In genomic region chr2:210663574-210663973, GRCh38 we compare ENCODE assay signal across 9 cellular contexts.
DNase-seq lines count a peak whose midpoint lies in the region; ATAC-seq and TF ChIP-seq lines count a peak whose summit lies in the region.
"Had no signal": no experiment of that assay in that cellular context is flagged by ENCODE, and none has a peak within 500 bp of the region (broad histone marks: within the 10 kb centered on the region; RNA-seq: fewer than 3 reads in every experiment).

No MANE protein-coding gene starts in this region.

- no peaks in the 10 kb centered on the region for H3K27me3 Mint-ChIP-seq in osteocyte (ENCODE audit: unreplicated experiment)
- no peaks in the 10 kb centered on the region for H3K27me3 Mint-ChIP-seq in stimulated activated memory B cell treated with anti-CD40 and anti-IgM and Interleukin-4, amounts not matched to agents 10 μg/mL and 1 μg/mL and 100 μg/mL, for 72 hours

- ATAC-seq in stimulated activated memory B cell treated with anti-CD40 and anti-IgM and Interleukin-4, amounts not matched to agents 10 μg/mL and 1 μg/mL and 100 μg/mL, for 72 hours: no peak
- no peak for ATAC-seq in GM18498 (IDR thresholded peaks at IDR 0.05; ENCODE audit: unreplicated experiment)

- DNase-seq in H4 (ENCODE audit: low spot score): peak; percentile 4
- peak; percentile 52 for DNase-seq in NCI-H2227 (lab: John Stamatoyannopoulos, UW; ENCODE audit: unreplicated experiment)
- DNase-seq in dorsolateral prefrontal cortex: peak in 1 of 10 donors; percentile 10
- no peak for DNase-seq in osteocyte (ENCODE audit: extremely low spot score, unreplicated experiment)
- DNase-seq in mesenteric fat pad (ENCODE audit: low spot score): no peak
- DNase-seq in stimulated activated CD4-positive, alpha-beta T cell treated with anti-CD3 and anti-CD28 coated beads, Interleukin-12 subunit alpha, Interleukin-12 subunit beta, amount 100 ng/mL, for 4 hours: no peak
- DNase-seq: activated CD4-positive, CD25-positive, alpha-beta regulatory T cell had no signal

- H3K27ac ChIP-seq in dorsolateral prefrontal cortex: peak overlapping the region in 15 of 59 donors; percentile 1 to 67 (median 35)

- peak in 54 of 56 donors; percentile 31 to 77 (median 56) for TF ChIP-seq CTCF in dorsolateral prefrontal cortex (IDR thresholded peaks at IDR 0.05 in 54 of 56, conservative IDR thresholded peaks at IDR 0.05 in 2 of 56; ENCODE audit: low read depth in 1 of 56, partially characterized antibody in 56 of 56)
- TF ChIP-seq CTCF in osteocyte (IDR thresholded peaks at IDR 0.05): peak; percentile 30

- H3K36me3 Mint-ChIP-seq in osteocyte (ENCODE audit: unreplicated experiment): peaks cover 11% of the 10 kb centered on the region
- no peaks in the 10 kb centered on the region for H3K36me3 Mint-ChIP-seq in stimulated activated memory B cell treated with anti-CD40 and anti-IgM and Interleukin-4, amounts not matched to agents 10 μg/mL and 1 μg/mL and 100 μg/mL, for 72 hours

- intact Hi-C loops in dorsolateral prefrontal cortex (cut with DNase I): loop anchor here (2.0 to 10.0 kb wide), 3 partner anchors 371 to 495 kb away; no protein-coding TSS in a partner anchor

- no peaks in the 10 kb centered on the region for H3K27me3 ChIP-seq in dorsolateral prefrontal cortex

- H3K9me3 Mint-ChIP-seq in osteocyte (ENCODE audit: unreplicated experiment): peaks cover 13% of the 10 kb centered on the region
- peaks cover 10% of the 10 kb centered on the region for H3K9me3 Mint-ChIP-seq in stimulated activated memory B cell treated with anti-CD40 and anti-IgM and Interleukin-4, amounts not matched to agents 10 μg/mL and 1 μg/mL and 100 μg/mL, for 72 hours

- H3K4me1 Mint-ChIP-seq in osteocyte (ENCODE audit: unreplicated experiment): no peaks in the 10 kb centered on the region
- no peaks in the 10 kb centered on the region for H3K4me1 Mint-ChIP-seq in stimulated activated memory B cell treated with anti-CD40 and anti-IgM and Interleukin-4, amounts not matched to agents 10 μg/mL and 1 μg/mL and 100 μg/mL, for 72 hours

- no peak overlapping the region for H3K4me3 Mint-ChIP-seq in osteocyte (ENCODE audit: unreplicated experiment)
- H3K4me3 Mint-ChIP-seq in stimulated activated memory B cell treated with anti-CD40 and anti-IgM and Interleukin-4, amounts not matched to agents 10 μg/mL and 1 μg/mL and 100 μg/mL, for 72 hours: no peak overlapping the region

- H3K4me3 ChIP-seq in dorsolateral prefrontal cortex: no peak overlapping the region

- no peak overlapping the region for H3K27ac Mint-ChIP-seq in osteocyte (ENCODE audit: unreplicated experiment)
- H3K27ac Mint-ChIP-seq in stimulated activated memory B cell treated with anti-CD40 and anti-IgM and Interleukin-4, amounts not matched to agents 10 μg/mL and 1 μg/mL and 100 μg/mL, for 72 hours: no peak overlapping the region

Comparison
In these comparisons a context has a peak if more than half of its experiments do, and no peak if none do; other contexts are left out.
1. DNase-seq: peak in H4 (single experiment) and NCI-H2227 (single experiment); none in osteocyte (single experiment), mesenteric fat pad (single experiment) and stimulated activated CD4-positive, alpha-beta T cell treated with anti-CD3 and anti-CD28 coated beads, Interleukin-12 subunit alpha, Interleukin-12 subunit beta, amount 100 ng/mL, for 4 hours (single experiment).